ENCODE assay signal across 16 cellular contexts in genomic region chr16:57376313-57376818, GRCh38. TPM values are rescaled to one million over a fixed set of nuclear protein-coding genes. Genes with fewer than 3 reads are reported as not detected.
"Had no signal": no experiment of that assay in that cellular context is flagged by ENCODE, and none has a peak within 500 bp of the region (broad histone marks: within the 10 kb centered on the region; RNA-seq: fewer than 3 reads in every experiment).

No MANE protein-coding gene starts in this region.

- H3K27me3 Mint-ChIP-seq: progenitor cell of endocrine pancreas had no signal

- H3K36me3 Mint-ChIP-seq: activated naive CD4-positive, alpha-beta T cell treated with anti-CD3 and anti-CD28 coated beads, Interleukin-2, amount 50 U/mL, for 24 hours; immature natural killer cell had no signal

- H3K4me3 ChIP-seq: transverse colon had no signal

- H3K27ac Mint-ChIP-seq: activated naive CD4-positive, alpha-beta T cell treated with anti-CD3 and anti-CD28 coated beads, Interleukin-2, amount 50 U/mL, for 24 hours; activated T-helper 2 cell treated with anti-CD3 and anti-CD28 coated beads, Interferon-gamma antibody, Interleukin-2, Interleukin-4, amounts not matched to agents 10 μg/mL and 5 μg/mL and 100 μg/mL, durations not matched to agents 14 hours and 24 hours and 36 hours; effector memory CD8-positive, alpha-beta T cell; immature natural killer cell; nephron progenitor cell; progenitor cell of endocrine pancreas; T-helper 2 cell treated with Interferon-gamma antibody and Interleukin-4, amounts not matched to agents 5 μg/mL and 100 μg/mL, for 36 hours had no signal

- H3K4me3 Mint-ChIP-seq: activated naive CD4-positive, alpha-beta T cell treated with anti-CD3 and anti-CD28 coated beads, Interleukin-2, amount 50 U/mL, for 24 hours; effector memory CD8-positive, alpha-beta T cell; immature natural killer cell; nephron progenitor cell; T-helper 2 cell treated with Interferon-gamma antibody and Interleukin-4, amounts not matched to agents 5 μg/mL and 100 μg/mL, for 36 hours had no signal

- H3K27ac ChIP-seq: brain microvascular endothelial cell had no signal

- H3K4me1 Mint-ChIP-seq: immature natural killer cell had no signal

- H3K36me3 ChIP-seq: brain microvascular endothelial cell, transverse colon had no signal

- H3K9me3 Mint-ChIP-seq: activated naive CD4-positive, alpha-beta T cell treated with anti-CD3 and anti-CD28 coated beads, Interleukin-2, amount 50 U/mL, for 24 hours; activated T-helper 2 cell treated with anti-CD3 and anti-CD28 coated beads, Interferon-gamma antibody, Interleukin-2, Interleukin-4, amounts not matched to agents 10 μg/mL and 5 μg/mL and 100 μg/mL, durations not matched to agents 14 hours and 24 hours and 36 hours; effector memory CD8-positive, alpha-beta T cell; immature natural killer cell; nephron progenitor cell; T-helper 2 cell treated with Interferon-gamma antibody and Interleukin-4, amounts not matched to agents 5 μg/mL and 100 μg/mL, for 36 hours had no signal

- ATAC-seq: heart left ventricle, right cardiac atrium had no signal

- FAIRE-seq: frontal cortex, small intestine had no signal

- H3K27me3 ChIP-seq: heart left ventricle, transverse colon had no signal

- H3K9me3 ChIP-seq: heart left ventricle, transverse colon had no signal

- DNase-seq: brain microvascular endothelial cell; dermis blood vessel endothelial cell; effector memory CD8-positive, alpha-beta T cell; heart left ventricle; immature natural killer cell; nephron progenitor cell; right cardiac atrium; small intestine; transverse colon had no signal

RNA-seq across cellular contexts. Expression of gene CX3CL1, which starts 4.1 kb away (rescaled TPM):
- total RNA-seq: activated T-helper 2 cell treated with anti-CD3 and anti-CD28 coated beads, Interferon-gamma antibody, Interleukin-2, Interleukin-4, amounts not matched to agents 10 μg/mL and 5 μg/mL and 100 μg/mL, durations not matched to agents 14 hours and 24 hours and 36 hours; fibroblast of lung had no signal
- polyA plus RNA-seq: fibroblast of lung, immature natural killer cell had no signal

RNA-seq across cellular contexts. Expression of gene CCL22, which starts 17.8 kb away (rescaled TPM):
- total RNA-seq: dermis blood vessel endothelial cell, fibroblast of lung, frontal cortex, progenitor cell of endocrine pancreas had no signal
- polyA plus RNA-seq: fibroblast of lung, immature natural killer cell, right cardiac atrium had no signal

RNA-seq across cellular contexts. Expression of gene CCL17, which starts 28.2 kb away (rescaled TPM):
- total RNA-seq: dermis blood vessel endothelial cell, fibroblast of lung, frontal cortex, omental fat pad, progenitor cell of endocrine pancreas, right cardiac atrium had no signal
- polyA plus RNA-seq: fibroblast of lung, immature natural killer cell, right cardiac atrium had no signal
